In genomic region chr19:51439021-51439465, GRCh38 we compare ENCODE assay signal across 9 cellular contexts. TPM values are rescaled to one million over a fixed set of nuclear protein-coding genes. Genes with fewer than 3 reads are reported as not detected.
DNase-seq lines count a peak whose midpoint lies in the region; ATAC-seq and TF ChIP-seq lines count a peak whose summit lies in the region.
"Had no signal": no experiment of that assay in that cellular context is flagged by ENCODE, and none has a peak within 500 bp of the region (broad histone marks: within the 10 kb centered on the region; RNA-seq: fewer than 3 reads in every experiment).

No MANE protein-coding gene starts in this region.

- no peak overlapping the region for H3K4me3 ChIP-seq in CD4-positive, alpha-beta memory T cell (ENCODE audit: low read length in 2 of 2)
- H3K4me3 ChIP-seq in HL-60 (replicated peaks; ENCODE audit: insufficient read depth, low read length) (no peak overlapping the region), liver (ENCODE audit: low read depth in 1 of 3, low read length in 3 of 3) (no peak overlapping the region)

- POLR2A ChIA-PET in CD4-positive, alpha-beta memory T cell (lab: Charles Lee; ENCODE audit: partially characterized antibody): no interaction called here

- H3K27ac Mint-ChIP-seq in CD4-positive, alpha-beta memory T cell: peak overlapping the region in 1 of 7 donors; percentile 27
- peak overlapping the region; percentile 14 for H3K27ac Mint-ChIP-seq in activated T-helper 2 cell treated with anti-CD3 and anti-CD28 coated beads, Interferon-gamma antibody, Interleukin-2, Interleukin-4, amounts not matched to agents 10 μg/mL and 5 μg/mL and 100 μg/mL, durations not matched to agents 14 hours and 24 hours and 36 hours

- TF ChIP-seq CTCF in HL-60 (IDR thresholded peaks at IDR 0.05; ENCODE audit: insufficient read depth, low read length) (peak; percentile 31), liver (IDR thresholded peaks at IDR 0.05; ENCODE audit: low read depth, low read length, missing input control) (peak; percentile 29)

- 39% methylated on average over 5 of the region's 5 CpGs for WGBS in liver

- TF ChIP-seq RAD21 in liver (IDR thresholded peaks at IDR 0.05): peak; percentile 65 to 73

- no peak overlapping the region for H3K4me3 Mint-ChIP-seq in CD4-positive, alpha-beta memory T cell
- no peak overlapping the region for H3K4me3 Mint-ChIP-seq in activated T-helper 2 cell treated with anti-CD3 and anti-CD28 coated beads, Interferon-gamma antibody, Interleukin-2, Interleukin-4, amounts not matched to agents 10 μg/mL and 5 μg/mL and 100 μg/mL, durations not matched to agents 14 hours and 24 hours and 36 hours (ENCODE audit: low read depth)

- H3K9ac ChIP-seq in liver (ENCODE audit: low read depth in 1 of 2, low read length in 2 of 2): no peak overlapping the region

- H3K27me3 Mint-ChIP-seq in CD4-positive, alpha-beta memory T cell: peaks cover 9 to 14% of the 10 kb centered on the region in 2 donors
- H3K27me3 Mint-ChIP-seq in activated T-helper 2 cell treated with anti-CD3 and anti-CD28 coated beads, Interferon-gamma antibody, Interleukin-2, Interleukin-4, amounts not matched to agents 10 μg/mL and 5 μg/mL and 100 μg/mL, durations not matched to agents 14 hours and 24 hours and 36 hours (ENCODE audit: low read depth): no peaks in the 10 kb centered on the region

- no peaks in the 10 kb centered on the region for H3K36me3 Mint-ChIP-seq in CD4-positive, alpha-beta memory T cell
- H3K36me3 Mint-ChIP-seq in activated T-helper 2 cell treated with anti-CD3 and anti-CD28 coated beads, Interferon-gamma antibody, Interleukin-2, Interleukin-4, amounts not matched to agents 10 μg/mL and 5 μg/mL and 100 μg/mL, durations not matched to agents 14 hours and 24 hours and 36 hours (ENCODE audit: low read depth): peaks cover 3% of the 10 kb centered on the region

- no peaks in the 10 kb centered on the region for H3K9me3 ChIP-seq in CD4-positive, alpha-beta memory T cell (ENCODE audit: control insufficient read depth in 1 of 2, low read length in 2 of 2)
- H3K9me3 ChIP-seq in liver (ENCODE audit: control insufficient read depth in 4 of 4, low read length in 3 of 4): no peaks in the 10 kb centered on the region

- peaks cover 24 to 45% (median 34%) of the 10 kb centered on the region in 4 donors for H3K4me1 Mint-ChIP-seq in CD4-positive, alpha-beta memory T cell
- H3K4me1 Mint-ChIP-seq in activated T-helper 2 cell treated with anti-CD3 and anti-CD28 coated beads, Interferon-gamma antibody, Interleukin-2, Interleukin-4, amounts not matched to agents 10 μg/mL and 5 μg/mL and 100 μg/mL, durations not matched to agents 14 hours and 24 hours and 36 hours (ENCODE audit: low read depth): peaks cover 58% of the 10 kb centered on the region

- ATAC-seq in GM18861 (IDR thresholded peaks at IDR 0.05; ENCODE audit: unreplicated experiment): no peak

- intact Hi-C loops in CD4-positive, alpha-beta memory T cell (cut with micrococcal nuclease): no loop called here
- intact Hi-C loops in activated T-helper 2 cell treated with anti-CD3 and anti-CD28 coated beads, Interferon-gamma antibody, Interleukin-2, Interleukin-4, amounts not matched to agents 10 μg/mL and 5 μg/mL and 100 μg/mL, durations not matched to agents 14 hours and 24 hours and 36 hours (cut with micrococcal nuclease): loop anchor here (2.0 kb wide), 1 partner anchor 16 kb away; no protein-coding TSS in a partner anchor

- H3K36me3 ChIP-seq in CD4-positive, alpha-beta memory T cell (ENCODE audit: insufficient read depth, low read length): no peaks in the 10 kb centered on the region
- H3K36me3 ChIP-seq in liver (ENCODE audit: control insufficient read depth in 4 of 4, insufficient read depth in 3 of 4, low read depth in 1 of 4, low read length in 3 of 4): no peaks in the 10 kb centered on the region

- DNase-seq in CD4-positive, alpha-beta memory T cell: peak; percentile 26 to 45 (median 37)
- peak in 1 of 2 experiments; percentile 56 for DNase-seq in HL-60 (ENCODE audit: low read depth in 1 of 2, low spot score in 1 of 2)
- DNase-seq in activated T-helper 2 cell treated with anti-CD3 and anti-CD28 coated beads, Interferon-gamma antibody, Interleukin-2, Interleukin-4, amounts not matched to agents 10 μg/mL and 5 μg/mL and 100 μg/mL, durations not matched to agents 14 hours and 24 hours and 36 hours (ENCODE audit: low spot score): peak; percentile 46
- DNase-seq in GF-D8 (lab: John Stamatoyannopoulos, UW): no peak
- no peak for DNase-seq in nucleus accumbens (lab: John Stamatoyannopoulos, UW)
- DNase-seq in superior temporal gyrus (ENCODE audit: extremely low spot score): no peak

- H3K9me3 Mint-ChIP-seq in CD4-positive, alpha-beta memory T cell: peaks cover 0 to 3% (median 0%) of the 10 kb centered on the region in 8 donors
- H3K9me3 Mint-ChIP-seq in activated T-helper 2 cell treated with anti-CD3 and anti-CD28 coated beads, Interferon-gamma antibody, Interleukin-2, Interleukin-4, amounts not matched to agents 10 μg/mL and 5 μg/mL and 100 μg/mL, durations not matched to agents 14 hours and 24 hours and 36 hours: no peaks in the 10 kb centered on the region

- H3K27me3 ChIP-seq in CD4-positive, alpha-beta memory T cell (ENCODE audit: insufficient read depth, low read length): no peaks in the 10 kb centered on the region
- no peaks in the 10 kb centered on the region for H3K27me3 ChIP-seq in HL-60 (ENCODE audit: insufficient read depth, poor library complexity, severe bottlenecking)
- H3K27me3 ChIP-seq in liver (ENCODE audit: control insufficient read depth in 4 of 4, insufficient read depth in 4 of 4, low read length in 3 of 4): no peaks in the 10 kb centered on the region

- no peak overlapping the region for H3K27ac ChIP-seq in CD4-positive, alpha-beta memory T cell (ENCODE audit: low read depth, low read length)
- no peak overlapping the region for H3K27ac ChIP-seq in HL-60 (replicated peaks)
- H3K27ac ChIP-seq in liver (ENCODE audit: low read depth in 1 of 2, low read length in 2 of 2): no peak overlapping the region

- H3K4me1 ChIP-seq in CD4-positive, alpha-beta memory T cell (ENCODE audit: insufficient read depth, low read length): peaks cover 47% of the 10 kb centered on the region
- H3K4me1 ChIP-seq in liver (ENCODE audit: control insufficient read depth in 4 of 4, insufficient read depth in 4 of 4, low read length in 3 of 4): no peaks in the 10 kb centered on the region

- CTCF ChIA-PET in CD4-positive, alpha-beta memory T cell (lab: Charles Lee; ENCODE audit: partially characterized antibody): interaction anchor here (0.7 to 8.6 kb wide), 10 partner anchors 9 to 101 kb away, joined by 3 to 84 read pairs (median 6); partner anchors contain the start of gene SIGLEC10

TF ChIP-seq in liver, 16 proteins besides CTCF, POLR2A, EP300 and RAD21 (continues in another document):
- no peak for TF ChIP-seq GABPA (IDR thresholded peaks at IDR 0.05 in 1 of 2, conservative IDR thresholded peaks at IDR 0.05 in 1 of 2)

RNA-seq across cellular contexts. Expression of gene SIGLEC8, which starts 19.2 kb away (rescaled TPM):
- total RNA-seq in CD4-positive, alpha-beta memory T cell: not detected
- polyA plus RNA-seq in CD4-positive, alpha-beta memory T cell: not detected
- 0.07 and 0.18 TPM in 2 replicates for total RNA-seq in activated T-helper 2 cell treated with anti-CD3 and anti-CD28 coated beads, Interferon-gamma antibody, Interleukin-2, Interleukin-4, amounts not matched to agents 10 μg/mL and 5 μg/mL and 100 μg/mL, durations not matched to agents 14 hours and 24 hours and 36 hours
- total RNA-seq in liver: 1 to 10 TPM in 1 of 2 donors, under 1 TPM in 1; 0.09 to 2.3 TPM
- polyA plus RNA-seq in liver: under 1 TPM; 0.24 to 0.81 TPM

RNA-seq across cellular contexts. Expression of gene SIGLEC10, which starts 21.6 kb away (rescaled TPM):
- total RNA-seq in CD4-positive, alpha-beta memory T cell: under 1 TPM in 1 of 2 experiments, not detected in 1; 0.12 TPM
- under 1 TPM in 1 of 2 donors, not detected in 1; 0.39 TPM for polyA plus RNA-seq in CD4-positive, alpha-beta memory T cell
- total RNA-seq in activated T-helper 2 cell treated with anti-CD3 and anti-CD28 coated beads, Interferon-gamma antibody, Interleukin-2, Interleukin-4, amounts not matched to agents 10 μg/mL and 5 μg/mL and 100 μg/mL, durations not matched to agents 14 hours and 24 hours and 36 hours: 4.0 and 6.6 TPM in 2 replicates
- total RNA-seq in liver: 1 to 10 TPM; 4.9 to 8.4 TPM
- 1 to 10 TPM; 1.7 to 8.0 TPM for polyA plus RNA-seq in liver

RNA-seq across cellular contexts. Expression of gene CEACAM18, which starts 39.3 kb away (rescaled TPM):
- not detected for total RNA-seq in CD4-positive, alpha-beta memory T cell
- polyA plus RNA-seq in CD4-positive, alpha-beta memory T cell: not detected
- not detected in 2 replicates for total RNA-seq in activated T-helper 2 cell treated with anti-CD3 and anti-CD28 coated beads, Interferon-gamma antibody, Interleukin-2, Interleukin-4, amounts not matched to agents 10 μg/mL and 5 μg/mL and 100 μg/mL, durations not matched to agents 14 hours and 24 hours and 36 hours
- not detected for total RNA-seq in liver
- not detected for polyA plus RNA-seq in liver
- total RNA-seq: subcutaneous adipose tissue had no signal

RNA-seq across cellular contexts. Expression of gene C19orf84, which starts 48.7 kb away (rescaled TPM):
- total RNA-seq in CD4-positive, alpha-beta memory T cell: not detected
- polyA plus RNA-seq in CD4-positive, alpha-beta memory T cell: not detected
- total RNA-seq in activated T-helper 2 cell treated with anti-CD3 and anti-CD28 coated beads, Interferon-gamma antibody, Interleukin-2, Interleukin-4, amounts not matched to agents 10 μg/mL and 5 μg/mL and 100 μg/mL, durations not matched to agents 14 hours and 24 hours and 36 hours: 0.14 and 0.27 TPM in 2 replicates
- total RNA-seq in liver: under 1 TPM in 1 of 2 donors, not detected in 1; 0.08 TPM
- polyA plus RNA-seq in liver: not detected
- total RNA-seq: subcutaneous adipose tissue had no signal

RNA-seq across cellular contexts. Expression of gene LIM2, which starts 51.3 kb away (rescaled TPM):
- not detected for total RNA-seq in CD4-positive, alpha-beta memory T cell
- not detected for polyA plus RNA-seq in CD4-positive, alpha-beta memory T cell
- total RNA-seq in activated T-helper 2 cell treated with anti-CD3 and anti-CD28 coated beads, Interferon-gamma antibody, Interleukin-2, Interleukin-4, amounts not matched to agents 10 μg/mL and 5 μg/mL and 100 μg/mL, durations not matched to agents 14 hours and 24 hours and 36 hours: not detected in 2 replicates
- total RNA-seq in liver: not detected
- polyA plus RNA-seq in liver: not detected
- total RNA-seq: subcutaneous adipose tissue had no signal

Comparison
In these comparisons a context has a peak if more than half of its experiments do, and no peak if none do; other contexts are left out.
1. DNase-seq: peak in CD4-positive, alpha-beta memory T cell (5 of 5) and activated T-helper 2 cell treated with anti-CD3 and anti-CD28 coated beads, Interferon-gamma antibody, Interleukin-2, Interleukin-4, amounts not matched to agents 10 μg/mL and 5 μg/mL and 100 μg/mL, durations not matched to agents 14 hours and 24 hours and 36 hours (single experiment); none in GF-D8 (single experiment), nucleus accumbens (0 of 56) and superior temporal gyrus (single experiment).